In the genomic region with DNA sequence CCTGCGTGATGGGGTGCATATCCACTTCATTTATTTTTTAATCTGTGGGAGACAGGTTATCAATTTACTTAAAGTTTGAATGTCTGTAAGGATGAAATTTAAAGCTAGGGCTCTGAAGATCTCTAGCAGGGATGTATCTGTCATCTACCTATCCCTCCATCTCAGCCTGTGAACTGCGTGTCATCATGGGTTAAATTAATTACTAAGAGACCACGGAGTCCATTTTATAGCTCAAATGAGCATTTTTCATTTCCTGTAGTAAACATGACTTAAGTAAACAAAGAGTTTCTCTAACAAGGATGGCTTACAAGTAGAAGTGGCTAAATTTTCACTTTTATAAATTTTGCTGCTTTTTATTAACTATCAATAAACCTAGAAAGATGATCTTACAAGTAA, we compare ENCODE assay signal across 2 cellular contexts.
TF ChIP-seq lines count a peak whose summit lies in the region.

No MANE protein-coding gene starts in this region.

TF ChIP-seq in GM23338, 12 proteins besides CTCF, POLR2A, EP300 and RAD21 (continued from another document):
- TF ChIP-seq, protein P1, sequence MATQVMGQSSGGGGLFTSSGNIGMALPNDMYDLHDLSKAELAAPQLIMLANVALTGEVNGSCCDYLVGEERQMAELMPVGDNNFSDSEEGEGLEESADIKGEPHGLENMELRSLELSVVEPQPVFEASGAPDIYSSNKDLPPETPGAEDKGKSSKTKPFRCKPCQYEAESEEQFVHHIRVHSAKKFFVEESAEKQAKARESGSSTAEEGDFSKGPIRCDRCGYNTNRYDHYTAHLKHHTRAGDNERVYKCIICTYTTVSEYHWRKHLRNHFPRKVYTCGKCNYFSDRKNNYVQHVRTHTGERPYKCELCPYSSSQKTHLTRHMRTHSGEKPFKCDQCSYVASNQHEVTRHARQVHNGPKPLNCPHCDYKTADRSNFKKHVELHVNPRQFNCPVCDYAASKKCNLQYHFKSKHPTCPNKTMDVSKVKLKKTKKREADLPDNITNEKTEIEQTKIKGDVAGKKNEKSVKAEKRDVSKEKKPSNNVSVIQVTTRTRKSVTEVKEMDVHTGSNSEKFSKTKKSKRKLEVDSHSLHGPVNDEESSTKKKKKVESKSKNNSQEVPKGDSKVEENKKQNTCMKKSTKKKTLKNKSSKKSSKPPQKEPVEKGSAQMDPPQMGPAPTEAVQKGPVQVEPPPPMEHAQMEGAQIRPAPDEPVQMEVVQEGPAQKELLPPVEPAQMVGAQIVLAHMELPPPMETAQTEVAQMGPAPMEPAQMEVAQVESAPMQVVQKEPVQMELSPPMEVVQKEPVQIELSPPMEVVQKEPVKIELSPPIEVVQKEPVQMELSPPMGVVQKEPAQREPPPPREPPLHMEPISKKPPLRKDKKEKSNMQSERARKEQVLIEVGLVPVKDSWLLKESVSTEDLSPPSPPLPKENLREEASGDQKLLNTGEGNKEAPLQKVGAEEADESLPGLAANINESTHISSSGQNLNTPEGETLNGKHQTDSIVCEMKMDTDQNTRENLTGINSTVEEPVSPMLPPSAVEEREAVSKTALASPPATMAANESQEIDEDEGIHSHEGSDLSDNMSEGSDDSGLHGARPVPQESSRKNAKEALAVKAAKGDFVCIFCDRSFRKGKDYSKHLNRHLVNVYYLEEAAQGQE (IDR thresholded peaks at IDR 0.05; ENCODE audit: unreplicated experiment) = no peak
- TF ChIP-seq STAT1 (IDR thresholded peaks at IDR 0.05; ENCODE audit: unreplicated experiment) = no peak
- no peak for TF ChIP-seq ZNF114 (CRISPR knock-in tag; IDR thresholded peaks at IDR 0.05)

TF ChIP-seq in WTC11, 78 proteins besides CTCF, POLR2A, EP300 and RAD21 (continued from another document):
- TF ChIP-seq FOXP1 (CRISPR knock-in tag; IDR thresholded peaks at IDR 0.05; ENCODE audit: borderline replicate concordance) = no peak
- no peak for TF ChIP-seq CBFB (CRISPR knock-in tag; IDR thresholded peaks at IDR 0.05; ENCODE audit: low read depth)
- TF ChIP-seq, protein P2, sequence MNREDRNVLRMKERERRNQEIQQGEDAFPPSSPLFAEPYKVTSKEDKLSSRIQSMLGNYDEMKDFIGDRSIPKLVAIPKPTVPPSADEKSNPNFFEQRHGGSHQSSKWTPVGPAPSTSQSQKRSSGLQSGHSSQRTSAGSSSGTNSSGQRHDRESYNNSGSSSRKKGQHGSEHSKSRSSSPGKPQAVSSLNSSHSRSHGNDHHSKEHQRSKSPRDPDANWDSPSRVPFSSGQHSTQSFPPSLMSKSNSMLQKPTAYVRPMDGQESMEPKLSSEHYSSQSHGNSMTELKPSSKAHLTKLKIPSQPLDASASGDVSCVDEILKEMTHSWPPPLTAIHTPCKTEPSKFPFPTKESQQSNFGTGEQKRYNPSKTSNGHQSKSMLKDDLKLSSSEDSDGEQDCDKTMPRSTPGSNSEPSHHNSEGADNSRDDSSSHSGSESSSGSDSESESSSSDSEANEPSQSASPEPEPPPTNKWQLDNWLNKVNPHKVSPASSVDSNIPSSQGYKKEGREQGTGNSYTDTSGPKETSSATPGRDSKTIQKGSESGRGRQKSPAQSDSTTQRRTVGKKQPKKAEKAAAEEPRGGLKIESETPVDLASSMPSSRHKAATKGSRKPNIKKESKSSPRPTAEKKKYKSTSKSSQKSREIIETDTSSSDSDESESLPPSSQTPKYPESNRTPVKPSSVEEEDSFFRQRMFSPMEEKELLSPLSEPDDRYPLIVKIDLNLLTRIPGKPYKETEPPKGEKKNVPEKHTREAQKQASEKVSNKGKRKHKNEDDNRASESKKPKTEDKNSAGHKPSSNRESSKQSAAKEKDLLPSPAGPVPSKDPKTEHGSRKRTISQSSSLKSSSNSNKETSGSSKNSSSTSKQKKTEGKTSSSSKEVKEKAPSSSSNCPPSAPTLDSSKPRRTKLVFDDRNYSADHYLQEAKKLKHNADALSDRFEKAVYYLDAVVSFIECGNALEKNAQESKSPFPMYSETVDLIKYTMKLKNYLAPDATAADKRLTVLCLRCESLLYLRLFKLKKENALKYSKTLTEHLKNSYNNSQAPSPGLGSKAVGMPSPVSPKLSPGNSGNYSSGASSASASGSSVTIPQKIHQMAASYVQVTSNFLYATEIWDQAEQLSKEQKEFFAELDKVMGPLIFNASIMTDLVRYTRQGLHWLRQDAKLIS (CRISPR knock-in tag; IDR thresholded peaks at IDR 0.05; ENCODE audit: borderline replicate concordance) = no peak
- TF ChIP-seq SMAD3 (CRISPR knock-in tag; IDR thresholded peaks at IDR 0.05; ENCODE audit: borderline replicate concordance) = no peak
- TF ChIP-seq RELA (CRISPR knock-in tag; IDR thresholded peaks at IDR 0.05; ENCODE audit: borderline replicate concordance) = no peak
